Comparison of ENCODE assay signal across 1 cellular context in the genomic region with DNA sequence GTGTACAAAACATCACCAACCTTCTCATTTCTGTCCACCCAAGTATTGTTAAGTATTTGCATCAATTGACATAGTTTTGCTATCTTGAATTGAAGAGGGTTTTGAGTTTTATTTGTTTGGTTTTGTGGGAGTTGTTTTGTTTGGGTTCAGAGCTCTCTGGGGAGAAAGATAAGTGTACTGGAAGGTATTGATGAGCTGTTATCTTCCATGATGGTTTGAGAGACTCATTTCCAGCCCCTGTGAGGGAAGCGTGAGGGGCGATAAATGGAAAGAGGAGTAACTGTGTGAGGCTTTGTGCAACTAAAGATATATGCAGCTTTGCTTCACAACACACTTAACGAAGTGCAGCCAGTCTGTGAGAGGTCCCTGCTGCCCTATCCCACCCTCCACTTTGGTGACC.
A peak's percentile ranks its signal among the peaks of the same experiment; 100 is the strongest.
TF ChIP-seq lines count a peak whose summit lies in the region.

No MANE protein-coding gene starts in this region.

TF ChIP-seq in K562, 482 proteins besides CTCF, POLR2A, EP300 and RAD21 (continued from another document):
- TF ChIP-seq ZNF318 (IDR thresholded peaks at IDR 0.05; ENCODE audit: borderline replicate concordance in 1 of 2, low read depth in 1 of 2) (no peak), CBFA2T3 (IDR thresholded peaks at IDR 0.05) (peak; percentile 94), CBFA2T2 (conservative IDR thresholded peaks at IDR 0.05) (peak; percentile 87), POLR2AphosphoS5 (IDR thresholded peaks at IDR 0.05; ENCODE audit: control insufficient read depth, insufficient read depth, low read depth, low read length) (peak; percentile 23; the same call in 1 of the 2 replicates), MXD1 (CRISPR knock-in tag; IDR thresholded peaks at IDR 0.05; ENCODE audit: borderline replicate concordance, poor library complexity, severe bottlenecking) (no peak), KDM4B (IDR thresholded peaks at IDR 0.05; ENCODE audit: borderline replicate concordance in 2 of 2, low read depth in 1 of 2) (no peak), PTTG1 (tag; IDR thresholded peaks at IDR 0.05; ENCODE audit: low read depth) (no peak), PPARD (CRISPR knock-in tag; IDR thresholded peaks at IDR 0.05) (no peak), TOE1 (IDR thresholded peaks at IDR 0.05; ENCODE audit: borderline replicate concordance) (no peak), TOE1 (CRISPR knock-in tag; IDR thresholded peaks at IDR 0.05; ENCODE audit: borderline replicate concordance, low read depth) (no peak), CC2D1A (IDR thresholded peaks at IDR 0.05) (peak; percentile 39; the same call in 1 of the 2 replicates), SPI1 (IDR thresholded peaks at IDR 0.05; ENCODE audit: borderline replicate concordance, low read depth, low read length) (no peak), XRCC4 (IDR thresholded peaks at IDR 0.05; ENCODE audit: extremely low read depth, insufficient read depth, insufficient read length) (no peak), ZSCAN32 (CRISPR knock-in tag; IDR thresholded peaks at IDR 0.05) (no peak), CREM (IDR thresholded peaks at IDR 0.05; ENCODE audit: low read depth) (no peak), CREB1 (IDR thresholded peaks at IDR 0.05) (no peak), CREB1 (CRISPR knock-in tag; IDR thresholded peaks at IDR 0.05) (no peak), SOX6 (IDR thresholded peaks at IDR 0.05) (peak; percentile 43; the same call in 1 of the 2 replicates), ZNF444 (CRISPR knock-in tag; IDR thresholded peaks at IDR 0.05) (no peak)
- TF ChIP-seq, protein P1, sequence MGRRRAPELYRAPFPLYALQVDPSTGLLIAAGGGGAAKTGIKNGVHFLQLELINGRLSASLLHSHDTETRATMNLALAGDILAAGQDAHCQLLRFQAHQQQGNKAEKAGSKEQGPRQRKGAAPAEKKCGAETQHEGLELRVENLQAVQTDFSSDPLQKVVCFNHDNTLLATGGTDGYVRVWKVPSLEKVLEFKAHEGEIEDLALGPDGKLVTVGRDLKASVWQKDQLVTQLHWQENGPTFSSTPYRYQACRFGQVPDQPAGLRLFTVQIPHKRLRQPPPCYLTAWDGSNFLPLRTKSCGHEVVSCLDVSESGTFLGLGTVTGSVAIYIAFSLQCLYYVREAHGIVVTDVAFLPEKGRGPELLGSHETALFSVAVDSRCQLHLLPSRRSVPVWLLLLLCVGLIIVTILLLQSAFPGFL (CRISPR knock-in tag; IDR thresholded peaks at IDR 0.05) = no peak
TF ChIP-seq in K562: peak in this region for 22.
